In genomic region chr3:13470894-13471574, GRCh38 we compare ENCODE assay signal across 19 cellular contexts. TPM values are rescaled to one million over a fixed set of nuclear protein-coding genes. Genes with fewer than 3 reads are reported as not detected.
DNase-seq lines count a peak whose midpoint lies in the region; ATAC-seq and TF ChIP-seq lines count a peak whose summit lies in the region.
"Had no signal": no experiment of that assay in that cellular context is flagged by ENCODE, and none has a peak within 500 bp of the region (broad histone marks: within the 10 kb centered on the region; RNA-seq: fewer than 3 reads in every experiment).

No MANE protein-coding gene starts in this region.

- H3K9me3 ChIP-seq in neuronal stem cell (replicated peaks in 1 of 2; ENCODE audit: control insufficient read depth in 2 of 2, insufficient read depth in 1 of 2, low read depth in 1 of 2, low read length in 2 of 2), result no peaks in the 10 kb centered on the region
- H3K9me3 ChIP-seq in A673 (ENCODE audit: low read depth, low read length, poor library complexity, severe bottlenecking), result no peaks in the 10 kb centered on the region
- H3K9me3 ChIP-seq: heart right ventricle, suprapubic skin had no signal

- H3K4me3 ChIP-seq in neuronal stem cell (ENCODE audit: low read length in 2 of 2), result no peak overlapping the region
- H3K4me3 ChIP-seq in A673 (ENCODE audit: low read depth, low read length, poor library complexity, severe bottlenecking), result no peak overlapping the region
- H3K4me3 ChIP-seq: heart right ventricle, suprapubic skin had no signal

- no peak overlapping the region for H2BK12ac ChIP-seq in neuronal stem cell (ENCODE audit: low read length)

- no peak overlapping the region for H3K14ac ChIP-seq in neuronal stem cell (ENCODE audit: low read length)

- no peak overlapping the region for H2AFZ ChIP-seq in neuronal stem cell (ENCODE audit: low read length)

- H3K18ac ChIP-seq in neuronal stem cell (ENCODE audit: low read length), result peak overlapping the region; percentile 53

- H3K27ac ChIP-seq in neuronal stem cell (replicated peaks; ENCODE audit: low read length), result no peak overlapping the region
- no peak overlapping the region for H3K27ac ChIP-seq in A673 (ENCODE audit: low read depth, low read length, poor library complexity, severe bottlenecking)
- H3K27ac ChIP-seq: heart right ventricle, suprapubic skin had no signal

- DNase-seq in DMS53 treated with DMSO at 0.1 percent for 48 hours (lab: John Stamatoyannopoulos, UW; ENCODE audit: unreplicated experiment), result peak; percentile 38
- peak; percentile 18 for DNase-seq in NCI-H2029 treated with DMSO at 0.1 percent for 48 hours (lab: John Stamatoyannopoulos, UW)
- DNase-seq in dermis blood vessel endothelial cell, result peak; percentile 14
- no peak for DNase-seq in neuronal stem cell (ENCODE audit: low spot score)
- DNase-seq in A673 (ENCODE audit: low spot score), result no peak
- no peak for DNase-seq in cortex of kidney (lab: John Stamatoyannopoulos, UW)
- DNase-seq: activated CD4-positive, alpha-beta T cell treated with anti-CD3 and anti-CD28 coated beads for 4 hours; DMS79; HCEC 1CT; heart right ventricle; midbrain; NCI-H2171 treated with DMSO at 0.1 percent for 48 hours; nucleus accumbens; right cardiac atrium; stimulated activated CD4-positive, alpha-beta T cell treated with anti-CD3 and anti-CD28 coated beads, Interleukin-2, amount 100 ng/mL, for 48 hours had no signal

- BruUV-seq in A673 (replicated peaks; lab: Mats Ljungman, UMichigan), result no TSS peak

- no peak overlapping the region for H2AK5ac ChIP-seq in neuronal stem cell (ENCODE audit: low read depth, low read length)

- H4K91ac ChIP-seq in neuronal stem cell (ENCODE audit: low read depth, low read length, poor library complexity), result no peak overlapping the region

- CTCF ChIA-PET in A673 (lab: Charles Lee), result no interaction called here

- H2BK120ac ChIP-seq in neuronal stem cell (ENCODE audit: low read depth, low read length), result peak overlapping the region; percentile 30

- H2BK5ac ChIP-seq in neuronal stem cell (ENCODE audit: low read length), result no peak overlapping the region

- no CpG with 5 or more reads among the region's 13 CpGs for WGBS in neuronal stem cell (ENCODE audit: extremely low coverage in 2 of 2, insufficient read length in 2 of 2, insufficient replicate concordance in 1 of 2), 2 donors

- no peaks in the 10 kb centered on the region for H3K36me3 ChIP-seq in neuronal stem cell (replicated peaks in 1 of 2; ENCODE audit: control insufficient read depth in 2 of 2, insufficient read depth in 2 of 2, low read length in 2 of 2)
- H3K36me3 ChIP-seq in A673 (ENCODE audit: insufficient read depth, low read length, poor library complexity, severe bottlenecking), result no peaks in the 10 kb centered on the region
- H3K36me3 ChIP-seq: heart right ventricle, suprapubic skin had no signal

- peaks cover 5 to 6% of the 10 kb centered on the region in 2 donors for H3K4me1 ChIP-seq in neuronal stem cell (ENCODE audit: control insufficient read depth in 2 of 2, insufficient read depth in 1 of 2, low read depth in 1 of 2, low read length in 2 of 2)
- no peaks in the 10 kb centered on the region for H3K4me1 ChIP-seq in A673 (ENCODE audit: insufficient read depth, low read length, poor library complexity, severe bottlenecking)
- H3K4me1 ChIP-seq: heart right ventricle had no signal

- intact Hi-C loops in A673 (cut with micrococcal nuclease; ENCODE audit: unreplicated experiment), result no loop called here

- H3K27me3 ChIP-seq in neuronal stem cell (ENCODE audit: control insufficient read depth in 3 of 3, insufficient read depth in 3 of 3, low read depth in 1 of 3, low read length in 3 of 3) (peaks cover 0 to 19% (median 2%) of the 10 kb centered on the region in 3 experiments), A673 (replicated peaks; ENCODE audit: insufficient read depth, low read depth, low read length, poor library complexity) (peaks cover 3% of the 10 kb centered on the region)
- H3K27me3 ChIP-seq: suprapubic skin had no signal

- no peaks in the 10 kb centered on the region for H3K79me1 ChIP-seq in neuronal stem cell (ENCODE audit: low read depth, low read length)

- no peak overlapping the region for H3K23ac ChIP-seq in neuronal stem cell (ENCODE audit: low read depth, low read length, poor library complexity)

- POLR2A ChIA-PET in A673 (lab: Charles Lee; ENCODE audit: low non-redundant PET), result interaction anchor here (0.6 kb wide), 1 partner anchor 934 kb away, joined by 5 read pairs; no protein-coding TSS in a partner anchor

- no peak overlapping the region for H3K4ac ChIP-seq in neuronal stem cell (ENCODE audit: low read length)

- H3K9ac ChIP-seq in neuronal stem cell (ENCODE audit: low read depth, low read length, poor library complexity), result no peak overlapping the region

- H4K8ac ChIP-seq in neuronal stem cell (ENCODE audit: low read depth, low read length), result no peak overlapping the region

- H2BK15ac ChIP-seq in neuronal stem cell (ENCODE audit: low read length), result no peak overlapping the region

- TF ChIP-seq CTCF in A673 (conservative IDR thresholded peaks at IDR 0.05; ENCODE audit: low read depth, low read length), result no peak

- no peak overlapping the region for H3K4me2 ChIP-seq in neuronal stem cell (ENCODE audit: insufficient read depth, low read length, poor library complexity, severe bottlenecking)

- no peak for ATAC-seq in GM21515 (IDR thresholded peaks at IDR 0.05; ENCODE audit: unreplicated experiment)
- ATAC-seq in HG03280 (IDR thresholded peaks at IDR 0.05; ENCODE audit: unreplicated experiment), result no peak
- ATAC-seq: activated naive CD4-positive, alpha-beta T cell treated with anti-CD3 and anti-CD28 coated beads, Interleukin-2, amount 50 U/mL, for 72 hours; heart right ventricle; right cardiac atrium had no signal

RNA-seq across cellular contexts. Expression of gene HDAC11, which starts 9.1 kb away (rescaled TPM):
- 8.8 and 10.5 TPM in 2 replicates for total RNA-seq in dermis blood vessel endothelial cell
- polyA plus RNA-seq in neuronal stem cell (2013, experiment 1 of 2), result 7.3 TPM
- 7.6 TPM for polyA plus RNA-seq in neuronal stem cell (2013, experiment 2 of 2)
- 1.0 and 2.5 TPM in 2 replicates for total RNA-seq in A673 (2021)

RNA-seq across cellular contexts. Expression of gene NUP210, which starts 50.9 kb away (rescaled TPM):
- total RNA-seq in dermis blood vessel endothelial cell, result 2.6 and 9.0 TPM in 2 replicates
- 35.4 TPM for polyA plus RNA-seq in neuronal stem cell (2013, experiment 1 of 2)
- polyA plus RNA-seq in neuronal stem cell (2013, experiment 2 of 2), result 35.8 TPM
- 11.4 and 16.3 TPM in 2 replicates for total RNA-seq in A673 (2021)

Comparison
In these comparisons a context has a peak if more than half of its experiments do, and no peak if none do; other contexts are left out.
1. DNase-seq: peak in DMS53 treated with DMSO at 0.1 percent for 48 hours (single experiment), NCI-H2029 treated with DMSO at 0.1 percent for 48 hours (single experiment) and dermis blood vessel endothelial cell (single experiment); none in neuronal stem cell (single experiment), A673 (single experiment) and cortex of kidney (single experiment).